ENCODE assay signal across 12 cellular contexts in genomic region chr9:105297442-105298097, GRCh38. TPM values are rescaled to one million over a fixed set of nuclear protein-coding genes. Genes with fewer than 3 reads are reported as not detected.
DNase-seq lines count a peak whose midpoint lies in the region; ATAC-seq and TF ChIP-seq lines count a peak whose summit lies in the region.
"Had no signal": no experiment of that assay in that cellular context is flagged by ENCODE, and none has a peak within 500 bp of the region (broad histone marks: within the 10 kb centered on the region; RNA-seq: fewer than 3 reads in every experiment).

No MANE protein-coding gene starts in this region.

- H3K9ac ChIP-seq in PC-3 (ENCODE audit: low read length), result no peak overlapping the region
- no peak overlapping the region for H3K9ac ChIP-seq in mammary epithelial cell (ENCODE audit: insufficient read depth, low read length)

- no peaks in the 10 kb centered on the region for H3K9me3 Mint-ChIP-seq in activated CD8-positive, alpha-beta memory T cell treated with anti-CD3 and anti-CD28 coated beads, Interleukin-2, amount 10 ng/mL, durations not matched to agents 7 days and 5 days (ENCODE audit: low read depth)
- H3K9me3 Mint-ChIP-seq: CD8-positive, alpha-beta memory T cell had no signal

- no peaks in the 10 kb centered on the region for H4K20me1 ChIP-seq in PC-3 (ENCODE audit: low read length)
- H4K20me1 ChIP-seq in mammary epithelial cell (ENCODE audit: insufficient read depth, low read length), result no peaks in the 10 kb centered on the region

- TF ChIP-seq CTCF in PC-3 (conservative IDR thresholded peaks at IDR 0.05; ENCODE audit: low read depth, low read length), result no peak
- TF ChIP-seq CTCF in mammary epithelial cell (conservative IDR thresholded peaks at IDR 0.05 in 1 of 2, IDR thresholded peaks at IDR 0.05 in 1 of 2; ENCODE audit: extremely low read depth in 1 of 2, insufficient read depth in 1 of 2, low read depth in 1 of 2, low read length in 2 of 2), result no peak
- no peak for TF ChIP-seq CTCF in tibial artery (IDR thresholded peaks at IDR 0.05)

- ATAC-seq in PC-3 (no peak), GM18517 (IDR thresholded peaks at IDR 0.05; ENCODE audit: unreplicated experiment) (no peak)
- ATAC-seq in activated CD8-positive, alpha-beta memory T cell treated with anti-CD3 and anti-CD28 coated beads, Interleukin-2, amount 10 ng/mL, durations not matched to agents 7 days and 5 days, result no peak
- ATAC-seq: activated CD4-positive, alpha-beta T cell treated with anti-CD3 and anti-CD28 coated beads for 36 hours had no signal

- POLR2A ChIA-PET in PC-3 (lab: Charles Lee; ENCODE audit: unreplicated experiment), result interaction anchor here (0.6 kb wide), 1 partner anchor 53 kb away, joined by 5 read pairs; the partner anchor contains the start of gene SLC44A1

- no peaks in the 10 kb centered on the region for H3K36me3 ChIP-seq in PC-3 (ENCODE audit: low read depth, low read length)
- H3K36me3 ChIP-seq in mammary epithelial cell (ENCODE audit: insufficient read depth, low read length), result peaks cover 2% of the 10 kb centered on the region
- peaks cover 8% of the 10 kb centered on the region in 3 donors for H3K36me3 ChIP-seq in tibial artery

- peaks cover 27% of the 10 kb centered on the region for H3K4me1 Mint-ChIP-seq in activated CD8-positive, alpha-beta memory T cell treated with anti-CD3 and anti-CD28 coated beads, Interleukin-2, amount 10 ng/mL, durations not matched to agents 7 days and 5 days

- no peaks in the 10 kb centered on the region for H3K9me2 ChIP-seq in PC-3 (replicated peaks; ENCODE audit: low read length)

- H3K4me3 ChIP-seq in PC-3 (ENCODE audit: low read length) (no peak overlapping the region), mammary epithelial cell (replicated peaks in 1 of 3; ENCODE audit: insufficient read depth in 1 of 3, low read depth in 2 of 3, low read length in 3 of 3) (no peak overlapping the region), tibial artery (no peak overlapping the region)

- no peaks in the 10 kb centered on the region for H3K9me3 ChIP-seq in PC-3 (ENCODE audit: low read length)
- no peaks in the 10 kb centered on the region for H3K9me3 ChIP-seq in mammary epithelial cell (replicated peaks; ENCODE audit: insufficient read depth, low read length)
- no peaks in the 10 kb centered on the region for H3K9me3 ChIP-seq in tibial artery

- H3K27ac ChIP-seq in PC-3 (ENCODE audit: low read length) (peak overlapping the region; percentile 71; the same call in 1 of the 2 replicates), mammary epithelial cell (ENCODE audit: insufficient read depth, low read depth, low read length) (peak overlapping the region; percentile 82), tibial artery (peak overlapping the region; percentile 30 to 59)

- no peak overlapping the region for H3K27ac Mint-ChIP-seq in activated CD8-positive, alpha-beta memory T cell treated with anti-CD3 and anti-CD28 coated beads, Interleukin-2, amount 10 ng/mL, durations not matched to agents 7 days and 5 days
- H3K27ac Mint-ChIP-seq: activated CD4-positive, alpha-beta T cell treated with anti-CD3 and anti-CD28 coated beads for 36 hours; CD8-positive, alpha-beta memory T cell had no signal

- no peak for DNase-seq in PC-3
- DNase-seq in mammary epithelial cell, result no peak
- DNase-seq in iPS-NIHi11 (ENCODE audit: low spot score), result peak; percentile 11
- DNase-seq in tibial artery, result no peak
- no peak for DNase-seq in DMS53 (lab: John Stamatoyannopoulos, UW)
- DNase-seq in activated CD8-positive, alpha-beta memory T cell treated with anti-CD3 and anti-CD28 coated beads, Interleukin-2, amount 10 ng/mL, durations not matched to agents 7 days and 5 days, result no peak
- DNase-seq: activated CD4-positive, alpha-beta T cell treated with anti-CD3 and anti-CD28 coated beads for 36 hours; activated T-cell treated with anti-CD3 and anti-CD28 coated beads, Interleukin-2, amount 50 U/mL, for 48 hours; CD8-positive, alpha-beta memory T cell; NCI-H187 treated with DMSO at 0.1 percent for 48 hours; retina had no signal

- no peaks in the 10 kb centered on the region for H3K27me3 Mint-ChIP-seq in activated CD8-positive, alpha-beta memory T cell treated with anti-CD3 and anti-CD28 coated beads, Interleukin-2, amount 10 ng/mL, durations not matched to agents 7 days and 5 days
- H3K27me3 Mint-ChIP-seq: activated CD4-positive, alpha-beta T cell treated with anti-CD3 and anti-CD28 coated beads for 36 hours had no signal

- dilution Hi-C loops in mammary epithelial cell (cut with HindIII; ENCODE audit: low sequenced_read_pairs), result no loop called here

- CTCF ChIA-PET in PC-3 (lab: Charles Lee) (no interaction called here), mammary epithelial cell (lab: Charles Lee; ENCODE audit: low non-redundant PET) (interaction anchor here (0.6 kb wide), 1 partner anchor 53 kb away, joined by 3 read pairs; no protein-coding TSS in a partner anchor)
- CTCF ChIA-PET in activated CD8-positive, alpha-beta memory T cell treated with anti-CD3 and anti-CD28 coated beads, Interleukin-2, amount 10 ng/mL, durations not matched to agents 7 days and 5 days (lab: Charles Lee), result no interaction called here

- H3F3A ChIP-seq in PC-3 (ENCODE audit: low read length, unreplicated experiment), result peaks cover 3% of the 10 kb centered on the region

- no peaks in the 10 kb centered on the region for H3K36me3 Mint-ChIP-seq in activated CD8-positive, alpha-beta memory T cell treated with anti-CD3 and anti-CD28 coated beads, Interleukin-2, amount 10 ng/mL, durations not matched to agents 7 days and 5 days

- intact Hi-C loops in PC-3 (cut with micrococcal nuclease) (no loop called here), mammary epithelial cell (cut with micrococcal nuclease) (loop anchor here (2.0 kb wide), 2 partner anchors 17 to 53 kb away; partner anchors contain the start of gene SLC44A1), tibial artery (cut with DNase I; ENCODE audit: low total_unique reads) (no loop called here)

- peaks cover 8% of the 10 kb centered on the region; the same call in 1 of the 2 replicates for H3K79me2 ChIP-seq in PC-3 (ENCODE audit: low read length)
- H3K79me2 ChIP-seq in mammary epithelial cell (ENCODE audit: insufficient read depth, low read length), result peaks cover 38% of the 10 kb centered on the region

- H3K4me3 Mint-ChIP-seq in activated CD8-positive, alpha-beta memory T cell treated with anti-CD3 and anti-CD28 coated beads, Interleukin-2, amount 10 ng/mL, durations not matched to agents 7 days and 5 days, result no peak overlapping the region
- H3K4me3 Mint-ChIP-seq: activated CD4-positive, alpha-beta T cell treated with anti-CD3 and anti-CD28 coated beads for 36 hours; CD8-positive, alpha-beta memory T cell had no signal

- no TSS peak for BruUV-seq in PC-3 (replicated peaks; lab: Mats Ljungman, UMichigan)
- no TSS peak for BruUV-seq in mammary epithelial cell (replicated peaks; lab: Mats Ljungman, UMichigan)

- H3K4me2 ChIP-seq in PC-3 (ENCODE audit: low read length), result no peak overlapping the region
- H3K4me2 ChIP-seq in mammary epithelial cell (ENCODE audit: insufficient read depth, low read depth, low read length), result no peak overlapping the region

- H3K4me1 ChIP-seq in PC-3 (ENCODE audit: insufficient read depth, low read length) (peaks cover 28% of the 10 kb centered on the region), mammary epithelial cell (ENCODE audit: insufficient read depth, low read length) (peaks cover 34% of the 10 kb centered on the region), tibial artery (peaks cover 0 to 49% (median 7%) of the 10 kb centered on the region in 4 donors)

- no peaks in the 10 kb centered on the region for H3K27me3 ChIP-seq in PC-3 (ENCODE audit: low read length)
- no peaks in the 10 kb centered on the region for H3K27me3 ChIP-seq in mammary epithelial cell (ENCODE audit: insufficient read depth, low read length)
- no peaks in the 10 kb centered on the region for H3K27me3 ChIP-seq in tibial artery

- WGBS in mammary epithelial cell (ENCODE audit: low coverage, missing lambda C conversion rate), result 96% methylated on average over 13 of the region's 15 CpGs

- no peak overlapping the region for H2AFZ ChIP-seq in PC-3 (ENCODE audit: low read length)
- H2AFZ ChIP-seq in mammary epithelial cell (ENCODE audit: low read depth, low read length), result no peak overlapping the region

- in situ Hi-C loops in mammary epithelial cell (cut with MboI; ENCODE audit: low sequenced_read_pairs in 2 of 2), result no loop called here

RNA-seq across cellular contexts. Expression of gene SLC44A1, which starts 53.1 kb away (rescaled TPM):
- 15.3 and 16.1 TPM in 2 replicates for total RNA-seq in PC-3 (2014; rRNA removed)
- total RNA-seq in mammary epithelial cell, result 10 to 100 TPM; 29.1 to 35.7 TPM
- 19.0 TPM for polyA plus RNA-seq in mammary epithelial cell
- 77.1 TPM for polyA minus RNA-seq in mammary epithelial cell
- 10 to 100 TPM in 1 of 2 experiments, 1 to 10 TPM in 1; 4.9 to 10.3 TPM for total RNA-seq in activated CD8-positive, alpha-beta memory T cell treated with anti-CD3 and anti-CD28 coated beads, Interleukin-2, amount 10 ng/mL, durations not matched to agents 7 days and 5 days
